Comparison of ENCODE assay signal across 11 cellular contexts in the genomic region with DNA sequence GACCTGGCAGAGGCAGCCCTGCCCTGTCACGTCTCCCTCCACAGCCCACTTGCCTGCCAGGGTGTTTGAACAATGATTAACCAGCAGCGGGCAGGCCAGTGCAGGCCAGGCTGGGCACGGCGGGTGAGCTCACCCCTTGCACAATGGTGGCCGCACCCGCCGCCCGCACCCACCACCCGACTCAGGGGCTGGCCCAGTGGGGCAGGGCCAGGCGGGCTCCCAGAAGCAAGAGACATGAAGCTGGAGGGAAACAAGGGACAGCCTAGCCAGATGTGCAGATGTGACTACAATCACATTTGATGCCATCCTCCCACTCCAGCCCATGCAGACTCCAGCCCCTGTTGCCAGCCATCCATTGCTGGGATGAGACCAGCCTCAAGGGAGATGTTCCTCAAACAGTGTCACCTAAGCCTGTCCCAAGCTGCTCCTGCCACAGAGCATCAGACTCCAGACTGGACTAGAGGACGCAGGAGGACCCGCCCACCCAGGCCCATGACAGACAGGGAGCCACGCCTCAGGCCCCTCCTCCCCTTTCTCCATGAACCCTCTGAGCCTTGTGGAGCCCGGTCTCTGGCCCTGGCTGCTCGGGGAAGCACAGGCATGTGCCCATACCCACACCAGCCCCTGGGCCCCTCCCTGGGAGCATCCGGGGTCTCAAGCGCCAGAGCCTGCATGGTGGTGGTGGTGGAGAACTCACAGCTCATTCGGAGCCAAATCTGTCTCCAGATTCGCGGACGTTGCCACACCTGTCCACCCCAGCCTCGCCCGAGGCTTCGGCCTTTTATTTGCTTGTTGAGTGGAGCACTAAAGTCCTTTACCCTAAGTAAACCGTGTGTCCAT. TPM values are rescaled to one million over a fixed set of nuclear protein-coding genes. Genes with fewer than 3 reads are reported as not detected.
DNase-seq lines count a peak whose midpoint lies in the region; ATAC-seq and TF ChIP-seq lines count a peak whose summit lies in the region.
"Had no signal": no experiment of that assay in that cellular context is flagged by ENCODE, and none has a peak within 500 bp of the region (broad histone marks: within the 10 kb centered on the region; RNA-seq: fewer than 3 reads in every experiment).

No MANE protein-coding gene starts in this region.

- peak; percentile 85 for DNase-seq in H9
- DNase-seq in PC-3: peak; percentile 78
- peak; percentile 69 for DNase-seq in hepatocyte (ENCODE audit: low spot score)
- peak; percentile 68 for DNase-seq in posterior vena cava (ENCODE audit: low spot score)
- DNase-seq in D341Med (ENCODE audit: low spot score): no peak
- no peak for DNase-seq in activated CD8-positive, alpha-beta memory T cell treated with anti-CD3 and anti-CD28 coated beads, Interleukin-2, amount 50 U/mL, for 4 hours
- DNase-seq in UCSD-AML1 (lab: John Stamatoyannopoulos, UW; ENCODE audit: unreplicated experiment): no peak
- DNase-seq in T-helper 1 cell: no peak
- DNase-seq: activated CD4-positive, alpha-beta T cell treated with anti-CD3 and anti-CD28 coated beads, Interleukin-2, amount 50 U/mL, for 4 hours; effector memory CD8-positive, alpha-beta T cell had no signal

- H3K27me3 Mint-ChIP-seq in H9 (ENCODE audit: low read depth): peaks cover 5% of the 10 kb centered on the region

- no peaks in the 10 kb centered on the region for H3K36me3 Mint-ChIP-seq in H9 (ENCODE audit: insufficient read depth in 1 of 3, low read depth in 3 of 3)

- H3K27ac ChIP-seq in H9 (ENCODE audit: insufficient read length, low read depth, low read length): no peak overlapping the region
- peak overlapping the region; percentile 68 for H3K27ac ChIP-seq in PC-3 (ENCODE audit: low read length)
- H3K27ac ChIP-seq in hepatocyte: no peak overlapping the region
- H3K27ac ChIP-seq: ovary had no signal

- CTCF ChIA-PET in PC-3 (lab: Charles Lee): interaction anchor here (0.5 to 1.2 kb wide), 5 partner anchors 25 to 86 kb away, joined by 3 to 7 read pairs (median 4); a partner anchor contains a TSS

- H3K9me2 ChIP-seq in PC-3 (replicated peaks; ENCODE audit: low read length): no peaks in the 10 kb centered on the region
- H3K9me2 ChIP-seq in hepatocyte (replicated peaks; ENCODE audit: insufficient read depth): no peaks in the 10 kb centered on the region

- H2BK5ac ChIP-seq in H9 (ENCODE audit: insufficient read length, low read length): no peak overlapping the region

- H3K4me1 ChIP-seq in H9 (ENCODE audit: insufficient read depth, low read length): no peaks in the 10 kb centered on the region
- peaks cover 49% of the 10 kb centered on the region for H3K4me1 ChIP-seq in PC-3 (ENCODE audit: insufficient read depth, low read length)
- H3K4me1 ChIP-seq in hepatocyte (ENCODE audit: insufficient read depth): peaks cover 13% of the 10 kb centered on the region

- no peak overlapping the region for H4K8ac ChIP-seq in H9 (replicated peaks; ENCODE audit: insufficient read length, low read depth, low read length)

- POLR2A ChIA-PET in PC-3 (lab: Charles Lee; ENCODE audit: unreplicated experiment): no interaction called here

- no peak overlapping the region for H2AK5ac ChIP-seq in H9 (ENCODE audit: insufficient read length, low read length)

- no peak overlapping the region for H2BK120ac ChIP-seq in H9 (ENCODE audit: low read depth, low read length, poor library complexity, severe bottlenecking)

- peaks cover 2 to 3% of the 10 kb centered on the region in 2 experiments for H3K4me1 Mint-ChIP-seq in H9

- intact Hi-C loops in PC-3 (cut with micrococcal nuclease) (loop anchor here (5.0 to 10.0 kb wide), 2 partner anchors 38 to 75 kb away; no protein-coding TSS in a partner anchor), posterior vena cava (cut with DNase I) (no loop called here)

- no peak overlapping the region for H3T11ph ChIP-seq in H9 (ENCODE audit: low read length)

- no peak overlapping the region for H3K56ac ChIP-seq in H9 (ENCODE audit: insufficient read length, low read depth, low read length)

- ATAC-seq in PC-3: peak; percentile 55
- ATAC-seq: effector memory CD8-positive, alpha-beta T cell had no signal

- H2BK15ac ChIP-seq in H9 (ENCODE audit: low read depth, low read length): no peak overlapping the region

- H3K9ac ChIP-seq in H9 (ENCODE audit: extremely low read depth, insufficient read length, low read length) (no peak overlapping the region), PC-3 (ENCODE audit: low read length) (peak overlapping the region; percentile 25; the same call in 1 of the 2 replicates)

- BruUV-seq in PC-3 (replicated peaks; lab: Mats Ljungman, UMichigan): no TSS peak

- H3K79me1 ChIP-seq in H9 (ENCODE audit: insufficient read depth, low read depth, low read length, poor library complexity, severe bottlenecking): no peaks in the 10 kb centered on the region

- no peak overlapping the region for H4K5ac ChIP-seq in H9 (ENCODE audit: insufficient read length, low read depth, low read length)

- no peak overlapping the region for H3K18ac ChIP-seq in H9 (ENCODE audit: insufficient read length, low read depth, low read length)

- no peak overlapping the region for H3K23ac ChIP-seq in H9 (ENCODE audit: insufficient read length, low read depth, low read length)

- H3K9me3 Mint-ChIP-seq in H9: no peaks in the 10 kb centered on the region
- H3K9me3 Mint-ChIP-seq: effector memory CD8-positive, alpha-beta T cell had no signal

- H3K4me3 ChIP-seq in PC-3 (ENCODE audit: low read length): no peak overlapping the region
- no peak overlapping the region for H3K4me3 ChIP-seq in hepatocyte
- H3K4me3 ChIP-seq: ovary had no signal

- TF ChIP-seq CTCF in H9 (conservative IDR thresholded peaks at IDR 0.05) (no peak), PC-3 (conservative IDR thresholded peaks at IDR 0.05; ENCODE audit: low read depth, low read length) (peak; percentile 49), hepatocyte (IDR thresholded peaks at IDR 0.05; ENCODE audit: poor library complexity) (no peak)

- H3K4me3 Mint-ChIP-seq in H9: no peak overlapping the region
- H3K4me3 Mint-ChIP-seq: effector memory CD8-positive, alpha-beta T cell had no signal

- H2BK20ac ChIP-seq in H9 (ENCODE audit: low read depth, low read length, poor library complexity, severe bottlenecking): no peak overlapping the region

- H4K20me1 ChIP-seq in H9 (ENCODE audit: control insufficient read depth, insufficient read depth, insufficient read length) (no peaks in the 10 kb centered on the region), PC-3 (ENCODE audit: low read length) (no peaks in the 10 kb centered on the region), hepatocyte (ENCODE audit: insufficient read depth, poor library complexity, severe bottlenecking) (no peaks in the 10 kb centered on the region)

- H3K23me2 ChIP-seq in H9 (ENCODE audit: insufficient read length, low read depth, low read length, poor library complexity, severe bottlenecking): no peaks in the 10 kb centered on the region

- H3K9me3 ChIP-seq in H9 (ENCODE audit: control insufficient read depth, low read depth, low read length) (no peaks in the 10 kb centered on the region), PC-3 (ENCODE audit: low read length) (no peaks in the 10 kb centered on the region), hepatocyte (ENCODE audit: low read depth) (no peaks in the 10 kb centered on the region)
- H3K9me3 ChIP-seq: ovary had no signal

- H2AFZ ChIP-seq in H9 (ENCODE audit: low read length) (no peak overlapping the region), PC-3 (ENCODE audit: low read length) (peak overlapping the region; percentile 70), hepatocyte (no peak overlapping the region)

- no peak overlapping the region for H2BK12ac ChIP-seq in H9 (ENCODE audit: insufficient read length, low read depth, low read length)

- H3K4me2 ChIP-seq in H9 (ENCODE audit: insufficient read depth, insufficient read length, low read length) (no peak overlapping the region), PC-3 (ENCODE audit: low read length) (peak overlapping the region; percentile 30), hepatocyte (peak overlapping the region; percentile 29)

- no peaks in the 10 kb centered on the region for H3F3A ChIP-seq in PC-3 (ENCODE audit: low read length, unreplicated experiment)

- H3K4ac ChIP-seq in H9 (ENCODE audit: low read depth, low read length): no peak overlapping the region

- no peaks in the 10 kb centered on the region for H3K27me3 ChIP-seq in H9 (ENCODE audit: insufficient read depth, low read length)
- H3K27me3 ChIP-seq in PC-3 (ENCODE audit: low read length): no peaks in the 10 kb centered on the region
- no peaks in the 10 kb centered on the region for H3K27me3 ChIP-seq in hepatocyte
- H3K27me3 ChIP-seq: ovary had no signal

- H3K27ac Mint-ChIP-seq in H9: no peak overlapping the region
- H3K27ac Mint-ChIP-seq: effector memory CD8-positive, alpha-beta T cell had no signal

- no peak overlapping the region for H3K14ac ChIP-seq in H9 (ENCODE audit: insufficient read depth, low read length)

- H3K36me3 ChIP-seq in PC-3 (ENCODE audit: low read depth, low read length): no peaks in the 10 kb centered on the region
- H3K36me3 ChIP-seq in hepatocyte (replicated peaks; ENCODE audit: insufficient read depth, low read depth): no peaks in the 10 kb centered on the region
- H3K36me3 ChIP-seq: ovary had no signal

- no peaks in the 10 kb centered on the region for H3K79me2 ChIP-seq in H9 (ENCODE audit: insufficient read depth, low read length)
- H3K79me2 ChIP-seq in PC-3 (ENCODE audit: low read length): no peaks in the 10 kb centered on the region
- no peaks in the 10 kb centered on the region for H3K79me2 ChIP-seq in hepatocyte

- no peak overlapping the region for H4K91ac ChIP-seq in H9 (ENCODE audit: insufficient read length, low read depth, low read length)

- no CpG with 5 or more reads among the region's 25 CpGs for whole genome bisulfite sequencing in H9 (ENCODE audit: extremely low coverage, insufficient read length, low lambda C conversion rate)
- 74% methylated on average over 24 of the region's 25 CpGs for WGBS in hepatocyte (ENCODE audit: low lambda C conversion rate, missing lambda C conversion rate)

RNA-seq across cellular contexts. Expression of a gene that starts 45.0 kb away (rescaled TPM):
- 22.3 and 25.1 TPM in 2 replicates for total RNA-seq in H9 (2021)
- total RNA-seq in PC-3 (2014; rRNA removed): 358 and 362 TPM in 2 replicates
- 92.3 and 108 TPM in 2 replicates for total RNA-seq in hepatocyte
- polyA plus RNA-seq in hepatocyte: 84.1 and 107 TPM in 2 replicates
- 1 to 10 TPM; 1.2 to 3.0 TPM for total RNA-seq in posterior vena cava

Comparison
In these comparisons a context has a peak if more than half of its experiments do, and no peak if none do; other contexts are left out.
1. DNase-seq: peak in H9 (single experiment), PC-3 (single experiment), hepatocyte (single experiment) and posterior vena cava (single experiment); none in D341Med (single experiment), activated CD8-positive, alpha-beta memory T cell treated with anti-CD3 and anti-CD28 coated beads, Interleukin-2, amount 50 U/mL, for 4 hours (single experiment), UCSD-AML1 (single experiment) and T-helper 1 cell (0 of 5).